Comparison of ENCODE assay signal across 31 cellular contexts in genomic region chr1:118578276-118578675, GRCh38.
"Had no signal": no experiment of that assay in that cellular context is flagged by ENCODE, and none has a peak within 500 bp of the region (broad histone marks: within the 10 kb centered on the region; RNA-seq: fewer than 3 reads in every experiment).

No MANE protein-coding gene starts in this region.

- H3K4me3 ChIP-seq: adrenal gland, ascending aorta, body of pancreas, breast epithelium, cardiac muscle cell had no signal

- H3K4me1 ChIP-seq: adrenal gland, ascending aorta, body of pancreas, breast epithelium had no signal

- H3K36me3 ChIP-seq: adrenal gland, ascending aorta, brain microvascular endothelial cell, breast epithelium, cardiac muscle cell had no signal

- DNase-seq: activated effector memory CD4-positive, alpha-beta T cell treated with anti-CD3 and anti-CD28 coated beads, Interleukin-2, amount 50 U/mL, for 16 hours; activated effector memory CD4-positive, alpha-beta T cell treated with Interleukin-2 at 50 U/mL for 16 hours; activated gamma-delta T cell; activated gamma-delta T cell treated with Interleukin-2 at 50 U/mL for 16 hours; activated naive CD4-positive, alpha-beta T cell; activated naive CD4-positive, alpha-beta T cell treated with anti-CD3 and anti-CD28 coated beads for 36 hours; activated naive CD4-positive, alpha-beta T cell treated with anti-CD3 and anti-CD28 coated beads, Interleukin-2, amount 10 ng/mL, durations not matched to agents 7 days and 5 days; activated naive CD4-positive, alpha-beta T cell treated with anti-CD3 and anti-CD28 coated beads, Interleukin-2, amount 50 U/mL, for 16 hours; activated naive CD4-positive, alpha-beta T cell treated with Interleukin-2 at 50 U/mL for 16 hours; activated naive CD8-positive, alpha-beta T cell treated with anti-CD3 and anti-CD28 coated beads for 36 hours; activated naive CD8-positive, alpha-beta T cell treated with anti-CD3 and anti-CD28 coated beads, Interleukin-2, amount 10 ng/mL, durations not matched to agents 7 days and 5 days; activated naive CD8-positive, alpha-beta T cell treated with anti-CD3 and anti-CD28 coated beads, Interleukin-2, amount 50 U/mL, for 24 hours; activated T-cell treated with anti-CD3 and anti-CD28 coated beads, Interleukin-2, amount 50 U/mL, for 24 hours; activated T-cell treated with anti-CD3 and anti-CD28 coated beads, Interleukin-2, amount 50 U/mL, for 4 hours; activated T-cell treated with anti-CD3 and anti-CD28 coated beads, Interleukin-2, amount 50 U/mL, for 48 hours; activated T-cell treated with anti-CD3 and anti-CD28 coated beads, Interleukin-2, amount 50 U/mL, for 72 hours; adrenal gland; amniotic stem cell; amygdala; anterior cingulate cortex; aorta; body of pancreas; brain microvascular endothelial cell; caudate nucleus; central memory CD4-positive, alpha-beta T cell; cerebellar nuclear complex had no signal

- H3K27ac ChIP-seq: adrenal gland, ascending aorta, body of pancreas, brain microvascular endothelial cell, breast epithelium, cardiac muscle cell had no signal

- ATAC-seq: activated naive CD4-positive, alpha-beta T cell treated with anti-CD3 and anti-CD28 coated beads, Interleukin-2, amount 50 U/mL, for 72 hours; activated naive CD8-positive, alpha-beta T cell treated with anti-CD3 and anti-CD28 coated beads, Interleukin-2, amount 50 U/mL, for 24 hours; activated T-cell treated with anti-CD3 and anti-CD28 coated beads, Interleukin-2, amount 50 U/mL, for 4 hours; activated T-cell treated with anti-CD3 and anti-CD28 coated beads, Interleukin-2, amount 50 U/mL, for 72 hours; activated T-helper 17 cell treated with anti-CD3 and anti-CD28 coated beads, Interleukin-2, amount 50 U/mL, for 72 hours; body of pancreas had no signal

- H3K27me3 ChIP-seq: adrenal gland, ascending aorta, body of pancreas, brain microvascular endothelial cell, breast epithelium, cardiac muscle cell had no signal
